9 cellular contexts compared by ENCODE assay signal in the genomic region with DNA sequence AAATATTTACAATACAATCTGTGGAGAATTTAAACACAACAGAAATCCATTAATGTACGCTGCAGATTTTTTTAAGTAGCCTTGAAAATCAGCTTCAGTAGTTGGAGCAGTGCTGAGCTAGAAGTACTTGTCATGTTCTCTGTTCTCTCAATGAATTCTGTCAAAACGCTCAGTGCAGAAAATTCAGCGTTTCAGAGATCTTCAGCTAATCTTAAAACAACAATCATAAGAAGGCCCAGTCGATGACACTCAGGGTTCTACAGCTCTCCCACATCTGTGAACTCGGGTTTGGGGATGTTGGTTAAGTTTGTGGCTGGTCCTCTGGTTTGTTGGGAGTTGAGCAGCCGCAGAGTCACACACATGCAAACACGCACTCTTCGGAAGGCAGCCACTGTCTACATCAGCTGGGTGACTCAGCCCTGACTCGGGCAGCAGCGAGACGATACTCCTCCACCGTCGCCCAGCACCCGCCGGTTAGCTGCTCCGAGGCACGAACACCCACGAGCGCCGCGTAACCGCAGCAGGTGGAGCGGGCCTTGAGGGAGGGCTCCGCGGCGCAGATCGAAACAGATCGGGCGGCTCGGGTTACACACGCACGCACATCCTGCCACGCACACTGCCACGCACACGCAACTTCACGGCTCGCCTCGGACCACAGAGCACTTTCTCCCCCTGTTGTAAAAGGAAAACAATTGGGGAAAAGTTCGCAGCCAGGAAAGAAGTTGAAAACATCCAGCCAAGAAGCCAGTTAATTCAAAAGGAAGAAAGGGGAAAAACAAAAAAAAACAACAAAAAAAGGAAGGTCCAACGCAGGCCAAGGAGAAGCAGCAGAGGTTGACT.
DNase-seq lines count a peak whose midpoint lies in the region; ATAC-seq, FAIRE-seq and TF ChIP-seq lines count a peak whose summit lies in the region.
"Had no signal": no experiment of that assay in that cellular context is flagged by ENCODE, and none has a peak within 500 bp of the region (broad histone marks: within the 10 kb centered on the region; RNA-seq: fewer than 3 reads in every experiment).

No MANE protein-coding gene starts in this region.

- peak; percentile 32 for DNase-seq in NCI-H1092 treated with DMSO at 0.1 percent for 48 hours (lab: John Stamatoyannopoulos, UW)
- DNase-seq in NCI-H1092 (lab: John Stamatoyannopoulos, UW): no peak
- peak; percentile 97 for DNase-seq in RCC 7860 (ENCODE audit: low spot score)
- DNase-seq in activated T-helper 1 cell treated with anti-CD3 and anti-CD28 coated beads, Interleukin-12 subunit alpha, Interleukin-12 subunit beta, Interleukin-2, Interleukin-4 antibody, amounts not matched to agents 30 ng/mL and 10 ng/mL and 1 ng/mL, durations not matched to agents 14 hours and 24 hours and 36 hours (ENCODE audit: low spot score): peak; percentile 82
- DNase-seq in fibroblast of pulmonary artery (ENCODE audit: low read depth): peak; percentile 94
- peak; percentile 14 for DNase-seq in neural crest cell (ENCODE audit: low read depth, low spot score)

- FAIRE-seq in RCC 7860 (lab: Jason Lieb, UNC): peak; percentile 84
- FAIRE-seq: A204.1 had no signal

- peaks cover 26% of the 10 kb centered on the region for H3K36me3 Mint-ChIP-seq in activated T-helper 1 cell treated with anti-CD3 and anti-CD28 coated beads, Interleukin-12 subunit alpha, Interleukin-12 subunit beta, Interleukin-2, Interleukin-4 antibody, amounts not matched to agents 30 ng/mL and 10 ng/mL and 1 ng/mL, durations not matched to agents 14 hours and 24 hours and 36 hours (ENCODE audit: low read depth)
- H3K36me3 Mint-ChIP-seq in neural crest cell (ENCODE audit: low read depth): no peaks in the 10 kb centered on the region
- peaks cover 40% of the 10 kb centered on the region for H3K36me3 Mint-ChIP-seq in stimulated activated naive CD8-positive, alpha-beta T cell treated with anti-CD3 and anti-CD28 coated beads, Interleukin-15, Interleukin-2, amounts not matched to agents 100 ng/mL and 50 ng/mL, for 24 hours (ENCODE audit: low read depth)

- H3K27ac Mint-ChIP-seq in activated T-helper 1 cell treated with anti-CD3 and anti-CD28 coated beads, Interleukin-12 subunit alpha, Interleukin-12 subunit beta, Interleukin-2, Interleukin-4 antibody, amounts not matched to agents 30 ng/mL and 10 ng/mL and 1 ng/mL, durations not matched to agents 14 hours and 24 hours and 36 hours: peak overlapping the region; percentile 94
- no peak overlapping the region for H3K27ac Mint-ChIP-seq in neural crest cell (ENCODE audit: unreplicated experiment)
- H3K27ac Mint-ChIP-seq in stimulated activated naive CD8-positive, alpha-beta T cell treated with anti-CD3 and anti-CD28 coated beads, Interleukin-15, Interleukin-2, amounts not matched to agents 100 ng/mL and 50 ng/mL, for 24 hours: peak overlapping the region; percentile 100

- H3K4me3 ChIP-seq in fibroblast of pulmonary artery (replicated peaks; ENCODE audit: low read depth, low read length): peak overlapping the region; percentile 85

- H3K4me3 Mint-ChIP-seq in activated T-helper 1 cell treated with anti-CD3 and anti-CD28 coated beads, Interleukin-12 subunit alpha, Interleukin-12 subunit beta, Interleukin-2, Interleukin-4 antibody, amounts not matched to agents 30 ng/mL and 10 ng/mL and 1 ng/mL, durations not matched to agents 14 hours and 24 hours and 36 hours: peak overlapping the region; percentile 93
- H3K4me3 Mint-ChIP-seq in neural crest cell: peak overlapping the region; percentile 90
- peak overlapping the region; percentile 94 for H3K4me3 Mint-ChIP-seq in stimulated activated naive CD8-positive, alpha-beta T cell treated with anti-CD3 and anti-CD28 coated beads, Interleukin-15, Interleukin-2, amounts not matched to agents 100 ng/mL and 50 ng/mL, for 24 hours

- intact Hi-C loops in activated T-helper 1 cell treated with anti-CD3 and anti-CD28 coated beads, Interleukin-12 subunit alpha, Interleukin-12 subunit beta, Interleukin-2, Interleukin-4 antibody, amounts not matched to agents 30 ng/mL and 10 ng/mL and 1 ng/mL, durations not matched to agents 14 hours and 24 hours and 36 hours (cut with micrococcal nuclease): loop anchor here (1.0 to 5.0 kb wide), 19 partner anchors 43 to 1174 kb away; a partner anchor contains a TSS

- peak; percentile 35 for ATAC-seq in HG03460 (IDR thresholded peaks at IDR 0.05; ENCODE audit: unreplicated experiment)

- no peak for TF ChIP-seq CTCF in fibroblast of pulmonary artery (IDR thresholded peaks at IDR 0.05; ENCODE audit: low read length, missing control alignments)
- TF ChIP-seq CTCF in neural crest cell (conservative IDR thresholded peaks at IDR 0.05): no peak

- H3K4me1 Mint-ChIP-seq in activated T-helper 1 cell treated with anti-CD3 and anti-CD28 coated beads, Interleukin-12 subunit alpha, Interleukin-12 subunit beta, Interleukin-2, Interleukin-4 antibody, amounts not matched to agents 30 ng/mL and 10 ng/mL and 1 ng/mL, durations not matched to agents 14 hours and 24 hours and 36 hours (ENCODE audit: low read depth): peaks cover 55% of the 10 kb centered on the region
- peaks cover 24% of the 10 kb centered on the region for H3K4me1 Mint-ChIP-seq in neural crest cell
- peaks cover 64% of the 10 kb centered on the region for H3K4me1 Mint-ChIP-seq in stimulated activated naive CD8-positive, alpha-beta T cell treated with anti-CD3 and anti-CD28 coated beads, Interleukin-15, Interleukin-2, amounts not matched to agents 100 ng/mL and 50 ng/mL, for 24 hours (ENCODE audit: low read depth)

- peaks cover 3% of the 10 kb centered on the region for H3K27me3 Mint-ChIP-seq in activated T-helper 1 cell treated with anti-CD3 and anti-CD28 coated beads, Interleukin-12 subunit alpha, Interleukin-12 subunit beta, Interleukin-2, Interleukin-4 antibody, amounts not matched to agents 30 ng/mL and 10 ng/mL and 1 ng/mL, durations not matched to agents 14 hours and 24 hours and 36 hours (ENCODE audit: insufficient read depth)
- H3K27me3 Mint-ChIP-seq in neural crest cell (ENCODE audit: low read depth): peaks cover 87% of the 10 kb centered on the region
- H3K27me3 Mint-ChIP-seq in stimulated activated naive CD8-positive, alpha-beta T cell treated with anti-CD3 and anti-CD28 coated beads, Interleukin-15, Interleukin-2, amounts not matched to agents 100 ng/mL and 50 ng/mL, for 24 hours: peaks cover 6% of the 10 kb centered on the region

- no peaks in the 10 kb centered on the region for H3K9me3 Mint-ChIP-seq in activated T-helper 1 cell treated with anti-CD3 and anti-CD28 coated beads, Interleukin-12 subunit alpha, Interleukin-12 subunit beta, Interleukin-2, Interleukin-4 antibody, amounts not matched to agents 30 ng/mL and 10 ng/mL and 1 ng/mL, durations not matched to agents 14 hours and 24 hours and 36 hours
- H3K9me3 Mint-ChIP-seq in neural crest cell: no peaks in the 10 kb centered on the region
- H3K9me3 Mint-ChIP-seq in stimulated activated naive CD8-positive, alpha-beta T cell treated with anti-CD3 and anti-CD28 coated beads, Interleukin-15, Interleukin-2, amounts not matched to agents 100 ng/mL and 50 ng/mL, for 24 hours: no peaks in the 10 kb centered on the region
